8 cellular contexts compared by ENCODE assay signal in the genomic region with DNA sequence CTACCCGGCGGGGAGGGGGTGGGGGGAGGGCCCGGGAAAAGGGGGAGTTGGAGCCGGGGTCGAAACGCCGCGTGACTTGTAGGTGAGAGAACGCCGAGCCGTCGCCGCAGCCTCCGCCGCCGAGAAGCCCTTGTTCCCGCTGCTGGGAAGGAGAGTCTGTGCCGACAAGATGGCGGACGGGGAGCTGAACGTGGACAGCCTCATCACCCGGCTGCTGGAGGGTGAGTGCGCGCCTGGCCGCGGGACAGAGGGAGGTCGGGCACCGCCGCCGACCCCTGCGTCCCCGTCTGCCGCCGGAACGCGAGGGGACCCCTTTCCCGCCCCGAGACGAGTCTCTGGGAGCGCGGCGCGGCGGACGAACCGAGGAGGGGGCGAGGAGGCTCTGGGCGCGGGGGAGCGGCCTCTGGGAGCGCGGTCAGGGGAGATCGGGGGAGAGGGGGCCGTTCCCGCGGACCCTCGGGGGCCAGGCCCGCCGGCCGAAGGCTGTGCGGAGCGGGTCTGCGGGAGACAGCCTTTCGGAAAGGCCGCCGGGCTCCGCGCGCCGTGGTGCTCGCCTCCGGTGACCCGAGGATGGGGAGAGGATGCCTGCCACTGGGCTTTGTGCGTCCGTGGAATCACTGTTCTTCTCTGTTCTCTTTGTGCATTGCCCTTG. TPM values are rescaled to one million over a fixed set of nuclear protein-coding genes. Genes with fewer than 3 reads are reported as not detected.
DNase-seq lines count a peak whose midpoint lies in the region; ATAC-seq and TF ChIP-seq lines count a peak whose summit lies in the region.

No MANE protein-coding gene starts in this region.

- WGBS in iPS DF 6.9 (ENCODE audit: insufficient coverage, insufficient read length), result no CpG with 5 or more reads among the region's 75 CpGs

- no peaks in the 10 kb centered on the region for H3K36me3 ChIP-seq in Peyer's patch
- H3K36me3 ChIP-seq in iPS DF 6.9 (ENCODE audit: control insufficient read depth, insufficient read depth, low read length), result no peaks in the 10 kb centered on the region
- H3K36me3 ChIP-seq in skeletal muscle satellite cell (ENCODE audit: insufficient read depth, low read length), result no peaks in the 10 kb centered on the region

- H3K4me1 ChIP-seq in Peyer's patch, result peaks cover 0 to 33% (median 5%) of the 10 kb centered on the region in 4 donors
- peaks cover 1% of the 10 kb centered on the region; the same call in 1 of the 2 replicates for H3K4me1 ChIP-seq in iPS DF 6.9 (ENCODE audit: control insufficient read depth, insufficient read depth, low read length)
- H3K4me1 ChIP-seq in skeletal muscle satellite cell (ENCODE audit: control insufficient read depth, insufficient read depth, low read length), result peaks cover 33% of the 10 kb centered on the region

- ATAC-seq in GM18502 (IDR thresholded peaks at IDR 0.05; ENCODE audit: poor library complexity, unreplicated experiment), result peak; percentile 32
- peak; percentile 26 for ATAC-seq in HG02884 (IDR thresholded peaks at IDR 0.05; ENCODE audit: unreplicated experiment)

- DNase-seq in AG20443 (ENCODE audit: low spot score) (peak; percentile 35), Peyer's patch (peak in 2 of 3 donors; percentile 37 to 64), anterior cingulate cortex (lab: John Stamatoyannopoulos, UW) (peak in 32 of 58 donors; percentile 8 to 90 (median 50)), iPS DF 6.9 (ENCODE audit: low read depth, low spot score) (peak; percentile 13), iPS-NIHi11 (ENCODE audit: low spot score) (no peak)

- H3K4me3 ChIP-seq in Peyer's patch, result peak overlapping the region; percentile 81 to 98 (median 96)
- peak overlapping the region; percentile 75 for H3K4me3 ChIP-seq in iPS DF 6.9 (ENCODE audit: low read length)
- H3K4me3 ChIP-seq in skeletal muscle satellite cell (ENCODE audit: low read length), result peak overlapping the region; percentile 96

- peak overlapping the region; percentile 77 for H3K4me2 ChIP-seq in skeletal muscle satellite cell (ENCODE audit: low read length)

- H3K27ac ChIP-seq in Peyer's patch (peak overlapping the region; percentile 99 to 100 (median 100)), iPS DF 6.9 (ENCODE audit: low read length) (no peak overlapping the region)

- H3K27me3 ChIP-seq in Peyer's patch (no peaks in the 10 kb centered on the region), iPS DF 6.9 (ENCODE audit: control insufficient read depth, insufficient read depth, low read length) (no peaks in the 10 kb centered on the region), skeletal muscle satellite cell (ENCODE audit: control insufficient read depth, insufficient read depth, low read length) (no peaks in the 10 kb centered on the region)

- TF ChIP-seq POLR2A in Peyer's patch (IDR thresholded peaks at IDR 0.05), result no peak

- no peak for TF ChIP-seq CTCF in Peyer's patch (IDR thresholded peaks at IDR 0.05)

- H3K9ac ChIP-seq in skeletal muscle satellite cell (ENCODE audit: low read depth, low read length), result peak overlapping the region; percentile 99

- H3K9me3 ChIP-seq in Peyer's patch (no peaks in the 10 kb centered on the region), iPS DF 6.9 (ENCODE audit: control insufficient read depth, insufficient read depth, low read length) (no peaks in the 10 kb centered on the region), skeletal muscle satellite cell (replicated peaks; ENCODE audit: low read length) (no peaks in the 10 kb centered on the region)

RNA-seq across cellular contexts. Expression of a gene that starts 0.5 kb away (rescaled TPM):
- 100 to 1,000 TPM in 3 of 4 donors, 10 to 100 TPM in 1; 92.8 to 200 (median 123) TPM for total RNA-seq in Peyer's patch
- 125 and 151 TPM in 2 replicates for total RNA-seq in skeletal muscle satellite cell (2012; rRNA removed)

RNA-seq across cellular contexts. Expression of a gene that starts 58.6 kb away (rescaled TPM):
- under 1 TPM in 2 of 4 donors, not detected in 2; 0.35 to 0.80 TPM for total RNA-seq in Peyer's patch
- 0.44 and 1.0 TPM in 2 replicates for total RNA-seq in skeletal muscle satellite cell (2012; rRNA removed)
